Comparison of ENCODE assay signal across 8 cellular contexts in genomic region chr9:129069128-129069824, GRCh38. TPM values are rescaled to one million over a fixed set of nuclear protein-coding genes. Genes with fewer than 3 reads are reported as not detected.
A peak's percentile ranks its signal among the peaks of the same experiment; 100 is the strongest.
DNase-seq lines count a peak whose midpoint lies in the region; ATAC-seq, FAIRE-seq and TF ChIP-seq lines count a peak whose summit lies in the region.

No MANE protein-coding gene starts in this region.

- TF ChIP-seq POLR2A in GM12891 (IDR thresholded peaks at IDR 0.05; ENCODE audit: low read depth, low read length): no peak

- peak overlapping the region; percentile 58 for H3K27ac Mint-ChIP-seq in activated CD4-positive, alpha-beta memory T cell treated with anti-CD3 and anti-CD28 coated beads, Interleukin-2, amount 10 ng/mL, durations not matched to agents 7 days and 5 days

- peaks cover 18% of the 10 kb centered on the region for H3K36me3 Mint-ChIP-seq in activated CD4-positive, alpha-beta memory T cell treated with anti-CD3 and anti-CD28 coated beads, Interleukin-2, amount 10 ng/mL, durations not matched to agents 7 days and 5 days (ENCODE audit: low read depth)

- peaks cover 37% of the 10 kb centered on the region for H3K4me1 Mint-ChIP-seq in activated CD4-positive, alpha-beta memory T cell treated with anti-CD3 and anti-CD28 coated beads, Interleukin-2, amount 10 ng/mL, durations not matched to agents 7 days and 5 days

- CTCF ChIA-PET in activated CD4-positive, alpha-beta memory T cell treated with anti-CD3 and anti-CD28 coated beads, Interleukin-2, amount 10 ng/mL, durations not matched to agents 7 days and 5 days (lab: Charles Lee): no interaction called here

- no peak overlapping the region for H3K4me3 Mint-ChIP-seq in activated CD4-positive, alpha-beta memory T cell treated with anti-CD3 and anti-CD28 coated beads, Interleukin-2, amount 10 ng/mL, durations not matched to agents 7 days and 5 days

- ATAC-seq in HG03571 (IDR thresholded peaks at IDR 0.05; ENCODE audit: unreplicated experiment) (peak; percentile 70), esophagus mucosa (peak; percentile 65), sciatic nerve (peak; percentile 80)

- POLR2A ChIA-PET in activated CD4-positive, alpha-beta memory T cell treated with anti-CD3 and anti-CD28 coated beads, Interleukin-2, amount 10 ng/mL, durations not matched to agents 7 days and 5 days (lab: Charles Lee): interaction anchor here (0.9 to 4.6 kb wide), 3 partner anchors 12 to 517 kb away, joined by 3 to 25 read pairs (median 5); partner anchors contain the start of genes DOLPP1, SH3GLB2 and SPTAN1

- intact Hi-C loops in sciatic nerve (cut with DNase I): no loop called here

- H3K27me3 Mint-ChIP-seq in activated CD4-positive, alpha-beta memory T cell treated with anti-CD3 and anti-CD28 coated beads, Interleukin-2, amount 10 ng/mL, durations not matched to agents 7 days and 5 days: no peaks in the 10 kb centered on the region

- no peak for FAIRE-seq in GM12891 (lab: Jason Lieb, UNC)

- no peaks in the 10 kb centered on the region for H3K9me3 Mint-ChIP-seq in activated CD4-positive, alpha-beta memory T cell treated with anti-CD3 and anti-CD28 coated beads, Interleukin-2, amount 10 ng/mL, durations not matched to agents 7 days and 5 days

- DNase-seq in DMS 273 (lab: John Stamatoyannopoulos, UW; ENCODE audit: unreplicated experiment) (peak; percentile 77), sciatic nerve (ENCODE audit: low spot score) (no peak), GM12891 (ENCODE audit: insufficient read length, low spot score) (no peak), SW 1271 (lab: John Stamatoyannopoulos, UW) (no peak), NCI-H1436 (lab: John Stamatoyannopoulos, UW) (no peak)
- DNase-seq in activated CD4-positive, alpha-beta memory T cell treated with anti-CD3 and anti-CD28 coated beads, Interleukin-2, amount 10 ng/mL, durations not matched to agents 7 days and 5 days: peak; percentile 74

TF ChIP-seq in GM12891, 5 proteins besides CTCF, POLR2A, EP300 and RAD21:
- TF ChIP-seq SPI1 (IDR thresholded peaks at IDR 0.05; ENCODE audit: low read depth, low read length) (no peak), POU2F2 (IDR thresholded peaks at IDR 0.05; ENCODE audit: low read depth, low read length) (no peak)

RNA-seq across cellular contexts. Expression of gene DOLPP1, which starts 11.6 kb away (rescaled TPM):
- 10 to 100 TPM; 12.9 to 16.3 TPM for total RNA-seq in activated CD4-positive, alpha-beta memory T cell treated with anti-CD3 and anti-CD28 coated beads, Interleukin-2, amount 10 ng/mL, durations not matched to agents 7 days and 5 days
- total RNA-seq in esophagus mucosa (14.7 TPM), sciatic nerve (10.3 TPM)
- 6.5 TPM for polyA plus RNA-seq in GM12891 (2012; ENCODE audit: low read depth, missing spikeins)

RNA-seq across cellular contexts. Expression of gene MIGA2, which starts 32.9 kb away (rescaled TPM):
- total RNA-seq in activated CD4-positive, alpha-beta memory T cell treated with anti-CD3 and anti-CD28 coated beads, Interleukin-2, amount 10 ng/mL, durations not matched to agents 7 days and 5 days: 10 to 100 TPM; 36.5 to 40.9 TPM
- total RNA-seq in esophagus mucosa: 21.2 TPM
- total RNA-seq in sciatic nerve: 25.5 TPM
- polyA plus RNA-seq in GM12891 (2012; ENCODE audit: low read depth, missing spikeins): 11.9 TPM

RNA-seq across cellular contexts. Expression of gene SH3GLB2, which starts 41.1 kb away (rescaled TPM):
- 10 to 100 TPM; 87.0 to 90.5 TPM for total RNA-seq in activated CD4-positive, alpha-beta memory T cell treated with anti-CD3 and anti-CD28 coated beads, Interleukin-2, amount 10 ng/mL, durations not matched to agents 7 days and 5 days
- total RNA-seq in esophagus mucosa (101 TPM), sciatic nerve (158 TPM)
- polyA plus RNA-seq in GM12891 (2012; ENCODE audit: low read depth, missing spikeins): 20.6 TPM

RNA-seq across cellular contexts. Expression of gene CRAT, which starts 41.3 kb away (rescaled TPM):
- total RNA-seq in activated CD4-positive, alpha-beta memory T cell treated with anti-CD3 and anti-CD28 coated beads, Interleukin-2, amount 10 ng/mL, durations not matched to agents 7 days and 5 days: 10 to 100 TPM; 17.3 to 18.2 TPM
- total RNA-seq in esophagus mucosa: 33.4 TPM
- 37.4 TPM for total RNA-seq in sciatic nerve
- polyA plus RNA-seq in GM12891 (2012; ENCODE audit: low read depth, missing spikeins): 1.9 TPM

RNA-seq across cellular contexts. Expression of gene PTPA, which starts 41.9 kb away (rescaled TPM):
- total RNA-seq in activated CD4-positive, alpha-beta memory T cell treated with anti-CD3 and anti-CD28 coated beads, Interleukin-2, amount 10 ng/mL, durations not matched to agents 7 days and 5 days: 10 to 100 TPM; 88.3 to 97.7 TPM
- total RNA-seq in esophagus mucosa (121 TPM), sciatic nerve (78.2 TPM)
- 42.1 TPM for polyA plus RNA-seq in GM12891 (2012; ENCODE audit: low read depth, missing spikeins)

Comparison
In these comparisons a context has a peak if more than half of its experiments do, and no peak if none do; other contexts are left out.
1. DNase-seq: peak in DMS 273 (single experiment) and activated CD4-positive, alpha-beta memory T cell treated with anti-CD3 and anti-CD28 coated beads, Interleukin-2, amount 10 ng/mL, durations not matched to agents 7 days and 5 days (single experiment); none in sciatic nerve (single experiment), GM12891 (single experiment), SW 1271 (0 of 2) and NCI-H1436 (single experiment).
2. Peak in every context shown above with its lines, with median percentiles within 50 percentile points of each other: ATAC-seq.